Comparison of ENCODE assay signal across 8 cellular contexts in the genomic region with DNA sequence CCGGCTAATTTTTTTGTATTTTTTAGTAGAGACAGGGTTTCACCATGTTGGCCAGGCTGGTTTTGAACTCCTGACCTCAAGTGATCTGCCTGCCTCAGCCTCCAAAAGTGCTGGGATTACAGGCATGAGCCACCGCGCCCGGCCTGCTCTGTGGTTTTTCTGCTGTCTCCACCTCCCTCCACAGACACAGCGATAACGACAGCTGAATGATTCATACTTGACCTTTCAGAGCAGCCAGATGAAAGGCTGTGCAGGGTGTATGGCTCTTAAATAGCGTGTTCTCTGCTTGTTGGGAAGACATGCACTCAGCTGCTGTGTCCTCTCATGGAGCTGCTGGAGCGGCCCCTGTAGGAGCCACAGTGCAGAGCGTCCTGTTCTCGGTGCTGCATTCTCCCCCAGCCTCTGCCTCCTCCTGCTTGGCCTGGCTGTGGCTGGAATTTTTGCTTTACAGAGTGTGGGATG.
DNase-seq lines count a peak whose midpoint lies in the region; ATAC-seq and TF ChIP-seq lines count a peak whose summit lies in the region.
"Not testable (repeated sequence)": the region's sequence is repeated elsewhere in the genome, so short reads cannot be mapped to it uniquely, and the experiment has no call there.

No MANE protein-coding gene starts in this region.

- H3K4me1 Mint-ChIP-seq in activated CD4-positive, alpha-beta memory T cell treated with anti-CD3 and anti-CD28 coated beads, Interleukin-2, amount 10 ng/mL, durations not matched to agents 7 days and 5 days, result peaks cover 58% of the 10 kb centered on the region

- not testable (repeated sequence) for H3K9me3 ChIP-seq in PC-9 (ENCODE audit: insufficient read depth, low read depth)

- POLR2A ChIA-PET in PC-9 (lab: Charles Lee; ENCODE audit: unreplicated experiment), result interaction anchor here (0.6 kb wide), 2 partner anchors 37 to 361 kb away, joined by 3 read pairs; no protein-coding TSS in a partner anchor
- POLR2A ChIA-PET in activated CD4-positive, alpha-beta memory T cell treated with anti-CD3 and anti-CD28 coated beads, Interleukin-2, amount 10 ng/mL, durations not matched to agents 7 days and 5 days (lab: Charles Lee), result interaction anchor here (0.6 to 2.3 kb wide), 6 partner anchors 9 to 65 kb away, joined by 3 to 12 read pairs (median 4); partner anchors contain the start of gene TTC39C

- not testable (repeated sequence) for H3K9me3 Mint-ChIP-seq in activated CD4-positive, alpha-beta memory T cell treated with anti-CD3 and anti-CD28 coated beads, Interleukin-2, amount 10 ng/mL, durations not matched to agents 7 days and 5 days

- H3K4me1 ChIP-seq in PC-9 (replicated peaks; ENCODE audit: insufficient read depth), result not testable (repeated sequence)

- not testable (repeated sequence) for H3K36me3 ChIP-seq in PC-9 (ENCODE audit: low read depth)

- H3K36me3 Mint-ChIP-seq in activated CD4-positive, alpha-beta memory T cell treated with anti-CD3 and anti-CD28 coated beads, Interleukin-2, amount 10 ng/mL, durations not matched to agents 7 days and 5 days (ENCODE audit: low read depth), result peaks cover 76% of the 10 kb centered on the region

- DNase-seq in HT1080 (ENCODE audit: low read depth) (peak; percentile 98), PC-9 (peak; percentile 70 to 88), inferior parietal cortex (ENCODE audit: extremely low spot score) (peak; percentile 32)
- DNase-seq in activated CD4-positive, alpha-beta memory T cell treated with anti-CD3 and anti-CD28 coated beads, Interleukin-2, amount 10 ng/mL, durations not matched to agents 7 days and 5 days, result peak; percentile 80
- DNase-seq in central memory CD4-positive, alpha-beta T cell, result peak; percentile 33
- DNase-seq in stimulated activated CD4-positive, alpha-beta T cell treated with anti-CD3 and anti-CD28 coated beads, Interleukin-12 subunit alpha, Interleukin-12 subunit beta, amount 100 ng/mL, for 48 hours (ENCODE audit: low read depth in 2 of 3, low spot score in 1 of 3), result peak; percentile 66 to 85 (median 74)

- not testable (repeated sequence) for H2AFZ ChIP-seq in PC-9

- H4K20me1 ChIP-seq in PC-9 (ENCODE audit: insufficient read depth), result not testable (repeated sequence)

- not testable (repeated sequence) for H3K4me2 ChIP-seq in PC-9

- not testable (repeated sequence) for H3K9me2 ChIP-seq in PC-9 (ENCODE audit: insufficient read depth)

- peak; percentile 68 for ATAC-seq in GM18508 (IDR thresholded peaks at IDR 0.05; ENCODE audit: insufficient read depth, unreplicated experiment)

- not testable (repeated sequence) for H3K27me3 ChIP-seq in PC-9 (ENCODE audit: insufficient read depth, low read depth)

- H3K4me3 Mint-ChIP-seq in activated CD4-positive, alpha-beta memory T cell treated with anti-CD3 and anti-CD28 coated beads, Interleukin-2, amount 10 ng/mL, durations not matched to agents 7 days and 5 days, result not testable (repeated sequence)

- not testable (repeated sequence) for H3K27me3 Mint-ChIP-seq in activated CD4-positive, alpha-beta memory T cell treated with anti-CD3 and anti-CD28 coated beads, Interleukin-2, amount 10 ng/mL, durations not matched to agents 7 days and 5 days

- CTCF ChIA-PET in PC-9 (lab: Charles Lee), result not testable (repeated sequence)
- CTCF ChIA-PET in activated CD4-positive, alpha-beta memory T cell treated with anti-CD3 and anti-CD28 coated beads, Interleukin-2, amount 10 ng/mL, durations not matched to agents 7 days and 5 days (lab: Charles Lee), result interaction anchor here (0.8 to 1.3 kb wide), 6 partner anchors 9 to 147 kb away, joined by 3 to 4 read pairs (median 3); no protein-coding TSS in a partner anchor

- intact Hi-C loops in PC-9 (cut with micrococcal nuclease; ENCODE audit: unreplicated experiment), result loop anchor here (2.0 to 5.0 kb wide), 2 partner anchors 53 to 124 kb away; no protein-coding TSS in a partner anchor

- peak overlapping the region; percentile 60 for H3K27ac Mint-ChIP-seq in activated CD4-positive, alpha-beta memory T cell treated with anti-CD3 and anti-CD28 coated beads, Interleukin-2, amount 10 ng/mL, durations not matched to agents 7 days and 5 days

- peak; percentile 28 for TF ChIP-seq CTCF in 22Rv1 (IDR thresholded peaks at IDR 0.05)
- peak; percentile 29; the same call in 1 of the 2 replicates for TF ChIP-seq CTCF in PC-9 (conservative IDR thresholded peaks at IDR 0.05)

- not testable (repeated sequence) for H3K27ac ChIP-seq in 22Rv1, PC-9

- H3K79me2 ChIP-seq in PC-9 (ENCODE audit: low read depth), result not testable (repeated sequence)

- not testable (repeated sequence) for BruUV-seq in PC-9 (replicated peaks; lab: Mats Ljungman, UMichigan)

- not testable (repeated sequence) for H3K4me3 ChIP-seq in PC-9

- not testable (repeated sequence) for H3F3A ChIP-seq in PC-9 (ENCODE audit: insufficient read depth, low read depth)

Comparison
In these comparisons a context has a peak if more than half of its experiments do, and no peak if none do; other contexts are left out.
1. DNase-seq: peak in every context shown above with its lines; median percentile 98 in HT1080; 80 in activated CD4-positive, alpha-beta memory T cell treated with anti-CD3 and anti-CD28 coated beads, Interleukin-2, amount 10 ng/mL, durations not matched to agents 7 days and 5 days; 79 in PC-9; 74 in stimulated activated CD4-positive, alpha-beta T cell treated with anti-CD3 and anti-CD28 coated beads, Interleukin-12 subunit alpha, Interleukin-12 subunit beta, amount 100 ng/mL, for 48 hours; 33 in central memory CD4-positive, alpha-beta T cell; 32 in inferior parietal cortex.